19 cellular contexts compared by ENCODE assay signal in genomic region chr11:16153951-16154350, GRCh38.
"Had no signal": no experiment of that assay in that cellular context is flagged by ENCODE, and none has a peak within 500 bp of the region (broad histone marks: within the 10 kb centered on the region; RNA-seq: fewer than 3 reads in every experiment).

No MANE protein-coding gene starts in this region.

- H3K27ac Mint-ChIP-seq: activated naive CD4-positive, alpha-beta T cell treated with anti-CD3 and anti-CD28 coated beads, Interleukin-2, amount 50 U/mL, for 24 hours; activated T-cell treated with anti-CD3 and anti-CD28 coated beads, Interleukin-2, amount 50 U/mL, for 72 hours; dendritic cell treated with granulocyte-macrophage colony-stimulating factor and Interleukin-4, amounts not matched to agents 40 ng/mL and 50 ng/mL, for 4 days; naive thymus-derived CD4-positive, alpha-beta T cell; neural progenitor cell; stimulated activated naive CD8-positive, alpha-beta T cell treated with anti-CD3 and anti-CD28 coated beads, Interleukin-15, Interleukin-2, amounts not matched to agents 100 ng/mL and 50 ng/mL, for 24 hours had no signal

- H3K27me3 ChIP-seq: adrenal gland, esophagus squamous epithelium, neural progenitor cell, right atrium auricular region, tibial nerve, vagina had no signal

- DNase-seq: activated CD4-positive, alpha-beta T cell treated with anti-CD3 and anti-CD28 coated beads for 1 hour; activated effector memory CD4-positive, alpha-beta T cell treated with anti-CD3 and anti-CD28 coated beads, Interleukin-2, amount 50 U/mL, for 16 hours; activated T-cell treated with anti-CD3 and anti-CD28 coated beads, Interleukin-2, amount 50 U/mL, for 72 hours; adrenal gland; effector CD8-positive, alpha-beta T cell; esophagus squamous epithelium; naive thymus-derived CD4-positive, alpha-beta T cell; stimulated activated CD4-positive, alpha-beta T cell treated with anti-CD3 and anti-CD28 coated beads, Interleukin-2, amount 100 ng/mL, for 48 hours; WERI-Rb-1 had no signal

- H3K4me3 ChIP-seq: adrenal gland, esophagus squamous epithelium, neural progenitor cell, prostate gland, right atrium auricular region, skin epidermis, tibial nerve, vagina had no signal

- H3K27me3 Mint-ChIP-seq: activated naive CD4-positive, alpha-beta T cell treated with anti-CD3 and anti-CD28 coated beads, Interleukin-2, amount 50 U/mL, for 24 hours; dendritic cell treated with granulocyte-macrophage colony-stimulating factor and Interleukin-4, amounts not matched to agents 40 ng/mL and 50 ng/mL, for 4 days; naive thymus-derived CD4-positive, alpha-beta T cell; stimulated activated naive CD8-positive, alpha-beta T cell treated with anti-CD3 and anti-CD28 coated beads, Interleukin-15, Interleukin-2, amounts not matched to agents 100 ng/mL and 50 ng/mL, for 24 hours had no signal

- H3K4me3 Mint-ChIP-seq: activated naive CD4-positive, alpha-beta T cell treated with anti-CD3 and anti-CD28 coated beads, Interleukin-2, amount 50 U/mL, for 24 hours; activated T-cell treated with anti-CD3 and anti-CD28 coated beads, Interleukin-2, amount 50 U/mL, for 72 hours; dendritic cell treated with granulocyte-macrophage colony-stimulating factor and Interleukin-4, amounts not matched to agents 40 ng/mL and 50 ng/mL, for 4 days; naive thymus-derived CD4-positive, alpha-beta T cell; neural progenitor cell; stimulated activated naive CD8-positive, alpha-beta T cell treated with anti-CD3 and anti-CD28 coated beads, Interleukin-15, Interleukin-2, amounts not matched to agents 100 ng/mL and 50 ng/mL, for 24 hours had no signal

- H3K9me3 ChIP-seq: esophagus squamous epithelium, prostate gland, right atrium auricular region, tibial nerve, vagina had no signal

- H3K9ac ChIP-seq: neural progenitor cell had no signal

- H3K36me3 ChIP-seq: adrenal gland, esophagus squamous epithelium, neural progenitor cell, prostate gland, right atrium auricular region, tibial nerve, vagina, WERI-Rb-1 had no signal

- H3K36me3 Mint-ChIP-seq: activated naive CD4-positive, alpha-beta T cell treated with anti-CD3 and anti-CD28 coated beads, Interleukin-2, amount 50 U/mL, for 24 hours; naive thymus-derived CD4-positive, alpha-beta T cell; neural progenitor cell had no signal

- H3K4me1 ChIP-seq: prostate gland, right atrium auricular region had no signal

- H3K4me1 Mint-ChIP-seq: activated naive CD4-positive, alpha-beta T cell treated with anti-CD3 and anti-CD28 coated beads, Interleukin-2, amount 50 U/mL, for 24 hours; naive thymus-derived CD4-positive, alpha-beta T cell had no signal

- ATAC-seq: activated T-cell treated with anti-CD3 and anti-CD28 coated beads, Interleukin-2, amount 50 U/mL, for 72 hours; naive thymus-derived CD4-positive, alpha-beta T cell had no signal

- H3K27ac ChIP-seq: adrenal gland, esophagus squamous epithelium, neural progenitor cell, prostate gland, right atrium auricular region, skin epidermis, tibial nerve, vagina, WERI-Rb-1 had no signal

- H3K9me3 Mint-ChIP-seq: activated naive CD4-positive, alpha-beta T cell treated with anti-CD3 and anti-CD28 coated beads, Interleukin-2, amount 50 U/mL, for 24 hours; activated T-cell treated with anti-CD3 and anti-CD28 coated beads, Interleukin-2, amount 50 U/mL, for 72 hours; dendritic cell treated with granulocyte-macrophage colony-stimulating factor and Interleukin-4, amounts not matched to agents 40 ng/mL and 50 ng/mL, for 4 days; neural progenitor cell had no signal

- H2AFZ ChIP-seq: neural progenitor cell had no signal

- H3K4me2 ChIP-seq: neural progenitor cell had no signal

- FAIRE-seq: astrocyte had no signal
